In genomic region chr3:98581474-98581873, GRCh38 we compare ENCODE assay signal across 16 cellular contexts. TPM values are rescaled to one million over a fixed set of nuclear protein-coding genes. Genes with fewer than 3 reads are reported as not detected.
DNase-seq lines count a peak whose midpoint lies in the region; ATAC-seq and TF ChIP-seq lines count a peak whose summit lies in the region.
"Had no signal": no experiment of that assay in that cellular context is flagged by ENCODE, and none has a peak within 500 bp of the region (broad histone marks: within the 10 kb centered on the region; RNA-seq: fewer than 3 reads in every experiment).

No MANE protein-coding gene starts in this region.

- no peak overlapping the region for H3K4me3 ChIP-seq in HCT116 (replicated peaks in 1 of 2; ENCODE audit: low read depth in 1 of 2, low read length in 2 of 2)
- peak overlapping the region in 23 of 59 donors; percentile 0 to 46 (median 14) for H3K4me3 ChIP-seq in dorsolateral prefrontal cortex
- no peak overlapping the region for H3K4me3 ChIP-seq in GM23338

- POLR2A ChIA-PET in CD4-positive, alpha-beta T cell (lab: Charles Lee): interaction anchor here (1.0 kb wide), 1 partner anchor 58 kb away, joined by 3 read pairs; no protein-coding TSS in a partner anchor
- POLR2A ChIA-PET in HCT116 (lab: Charles Lee): interaction anchor here (0.6 kb wide), 1 partner anchor 70 kb away, joined by 3 read pairs; no protein-coding TSS in a partner anchor

- no peak overlapping the region for H3K4me3 Mint-ChIP-seq in CD4-positive, alpha-beta T cell
- H3K4me3 Mint-ChIP-seq in GM23338: no peak overlapping the region

- H3K36me3 ChIP-seq in HCT116 (ENCODE audit: control insufficient read depth in 1 of 2, insufficient read depth in 2 of 2, low read length in 2 of 2) (peaks cover 62 to 82% of the 10 kb centered on the region in 2 experiments), GM23338 (ENCODE audit: insufficient read depth) (peaks cover 55% of the 10 kb centered on the region)

- H3K27ac ChIP-seq in CD4-positive, alpha-beta T cell (ENCODE audit: low read depth, low read length): no peak overlapping the region
- H3K27ac ChIP-seq in HCT116 (ENCODE audit: low read depth, low read length): peak overlapping the region; percentile 93
- H3K27ac ChIP-seq in dorsolateral prefrontal cortex: peak overlapping the region; percentile 59 to 98 (median 88)
- H3K27ac ChIP-seq in GM23338 (ENCODE audit: low read depth): no peak overlapping the region
- H3K27ac ChIP-seq: RWPE1 had no signal

- H3K27me3 Mint-ChIP-seq in CD4-positive, alpha-beta T cell: no peaks in the 10 kb centered on the region
- H3K27me3 Mint-ChIP-seq in GM23338 (ENCODE audit: insufficient read depth, low read depth, poor library complexity): no peaks in the 10 kb centered on the region

- TF ChIP-seq POLR2A in HCT116 (IDR thresholded peaks at IDR 0.05; ENCODE audit: borderline replicate concordance, extremely low read depth, insufficient read depth, insufficient read length): no peak

- H4K20me1 ChIP-seq in HCT116 (ENCODE audit: insufficient read depth) (no peaks in the 10 kb centered on the region), GM23338 (replicated peaks; ENCODE audit: insufficient read depth) (peaks cover 17% of the 10 kb centered on the region)

- no peak for TF ChIP-seq RAD21 in HCT116 (IDR thresholded peaks at IDR 0.05; ENCODE audit: low read depth)

- BruUV-seq in HCT116 (replicated peaks; lab: Mats Ljungman, UMichigan): no TSS peak

- H3K4me1 Mint-ChIP-seq in CD4-positive, alpha-beta T cell (ENCODE audit: low read depth): peaks cover 6% of the 10 kb centered on the region
- H3K4me1 Mint-ChIP-seq in GM23338: peaks cover 5% of the 10 kb centered on the region; the same call in 2 of the 3 replicates

- H3K4me1 ChIP-seq in HCT116 (ENCODE audit: control insufficient read depth in 1 of 2, insufficient read depth in 2 of 2, low read length in 2 of 2) (peaks cover 83 to 98% of the 10 kb centered on the region in 2 experiments), GM23338 (ENCODE audit: insufficient read depth) (no peaks in the 10 kb centered on the region)
- H3K4me1 ChIP-seq: BE2C had no signal

- H3K27me3 ChIP-seq in CD4-positive, alpha-beta T cell (ENCODE audit: control insufficient read depth, insufficient read depth, low read length): no peaks in the 10 kb centered on the region
- no peaks in the 10 kb centered on the region for H3K27me3 ChIP-seq in HCT116 (ENCODE audit: insufficient read depth, low read length)
- H3K27me3 ChIP-seq in dorsolateral prefrontal cortex: no peaks in the 10 kb centered on the region
- H3K27me3 ChIP-seq in GM23338 (ENCODE audit: insufficient read depth): no peaks in the 10 kb centered on the region
- H3K27me3 ChIP-seq: BE2C had no signal

- H3K9me3 Mint-ChIP-seq in CD4-positive, alpha-beta T cell: no peaks in the 10 kb centered on the region
- no peaks in the 10 kb centered on the region for H3K9me3 Mint-ChIP-seq in GM23338

- no peak overlapping the region for H3K9ac ChIP-seq in HCT116 (ENCODE audit: low read length)

- DNase-seq in CD4-positive, alpha-beta T cell: no peak
- no peak for DNase-seq in HCT116 (ENCODE audit: low read depth, low spot score)
- DNase-seq in dorsolateral prefrontal cortex: peak in 1 of 10 donors; percentile 41
- peak; percentile 72 for DNase-seq in putamen (ENCODE audit: low spot score)
- DNase-seq in 8988T: no peak
- DNase-seq in GM23338 (ENCODE audit: low spot score): no peak
- DNase-seq: BE2C, GDM1, GOT3, NCI-H187, NCI-H446, NCI-H69, OCI-M1 had no signal

- RAD21 ChIA-PET in HCT116 (lab: Charles Lee; ENCODE audit: low non-redundant PET in 1 of 2, low total read pairs in 2 of 2, uncharacterized antibody in 2 of 2, unreplicated experiment in 2 of 2): no interaction called here

- H3F3A ChIP-seq in GM23338 (replicated peaks; ENCODE audit: low read depth): no peaks in the 10 kb centered on the region

- peaks cover 78% of the 10 kb centered on the region for H3K79me2 ChIP-seq in HCT116 (ENCODE audit: insufficient read depth, low read length)
- peaks cover 9% of the 10 kb centered on the region for H3K79me2 ChIP-seq in GM23338 (replicated peaks; ENCODE audit: insufficient read depth)

- peak overlapping the region; percentile 24 for H3K27ac Mint-ChIP-seq in CD4-positive, alpha-beta T cell
- no peak overlapping the region; the same call in 1 of the 2 replicates for H3K27ac Mint-ChIP-seq in GM23338

- no peaks in the 10 kb centered on the region for H3K9me3 ChIP-seq in CD4-positive, alpha-beta T cell (ENCODE audit: control insufficient read depth, low read length)
- no peaks in the 10 kb centered on the region for H3K9me3 ChIP-seq in HCT116 (ENCODE audit: control insufficient read depth in 1 of 2, insufficient read depth in 1 of 2, low read depth in 1 of 2, low read length in 2 of 2)
- H3K9me3 ChIP-seq: BE2C had no signal

- H2AFZ ChIP-seq in HCT116 (ENCODE audit: low read depth, low read length, poor library complexity, severe bottlenecking): no peak overlapping the region
- no peak overlapping the region for H2AFZ ChIP-seq in GM23338

- intact Hi-C loops in CD4-positive, alpha-beta T cell (cut with DNase I, micrococcal nuclease): loop anchor here in 1 of 2 experiments (10.0 kb wide), 1 partner anchor 397 kb away; no protein-coding TSS in a partner anchor
- intact Hi-C loops in HCT116 (cut with micrococcal nuclease) (no loop called here), dorsolateral prefrontal cortex (cut with DNase I) (loop anchor here in 1 of 2 donors (10.0 kb wide), 2 partner anchors 257 to 547 kb away; partner anchors contain the start of gene GABRR3)

- H3K4me2 ChIP-seq in HCT116 (ENCODE audit: low read length) (peak overlapping the region; percentile 3; the same call in 1 of the 2 replicates), GM23338 (no peak overlapping the region)

- CTCF ChIA-PET in CD4-positive, alpha-beta T cell (lab: Charles Lee): interaction anchor here (1.2 to 1.3 kb wide), 2 partner anchors 9 to 237 kb away, joined by 3 read pairs; no protein-coding TSS in a partner anchor
- CTCF ChIA-PET in HCT116 (lab: Charles Lee): interaction anchor here (1.6 kb wide), 1 partner anchor 236 kb away, joined by 3 read pairs; no protein-coding TSS in a partner anchor

- H3K36me3 Mint-ChIP-seq in CD4-positive, alpha-beta T cell (ENCODE audit: low read depth): peaks cover 86% of the 10 kb centered on the region
- peaks cover 67% of the 10 kb centered on the region for H3K36me3 Mint-ChIP-seq in GM23338 (ENCODE audit: low read depth)

- H3K9me2 ChIP-seq in HCT116 (ENCODE audit: insufficient read depth): no peaks in the 10 kb centered on the region
- no peaks in the 10 kb centered on the region for H3K9me2 ChIP-seq in GM23338 (ENCODE audit: insufficient read depth)

- TF ChIP-seq CTCF in CD4-positive, alpha-beta T cell (IDR thresholded peaks at IDR 0.05): no peak
- TF ChIP-seq CTCF in HCT116 (IDR thresholded peaks at IDR 0.05 in 2 of 3, conservative IDR thresholded peaks at IDR 0.05 in 1 of 3; ENCODE audit: borderline replicate concordance in 1 of 3, insufficient read depth in 1 of 3, low read depth in 2 of 3, low read length in 2 of 3) (no peak), dorsolateral prefrontal cortex (IDR thresholded peaks at IDR 0.05 in 54 of 56, conservative IDR thresholded peaks at IDR 0.05 in 2 of 56; ENCODE audit: low read depth in 1 of 56, partially characterized antibody in 56 of 56) (peak in 1 of 56 donors; percentile 11), GM23338 (conservative IDR thresholded peaks at IDR 0.05; ENCODE audit: low read depth in 2 of 2) (no peak)

- no peak for ATAC-seq in CD4-positive, alpha-beta T cell (ENCODE audit: poor library complexity)
- ATAC-seq in HCT116 (no peak), GM21576 (IDR thresholded peaks at IDR 0.05; ENCODE audit: unreplicated experiment) (no peak), GM23338 (no peak)

TF ChIP-seq in HCT116, 20 proteins besides CTCF, POLR2A, EP300 and RAD21:
- TF ChIP-seq SP1 (IDR thresholded peaks at IDR 0.05; ENCODE audit: low read depth): no peak
- TF ChIP-seq ELF1 (IDR thresholded peaks at IDR 0.05; ENCODE audit: borderline replicate concordance, low read depth): no peak
- TF ChIP-seq EZH2phosphoT487 (IDR thresholded peaks at IDR 0.05; ENCODE audit: borderline replicate concordance): no peak
- TF ChIP-seq EZH2 (IDR thresholded peaks at IDR 0.05): no peak
- no peak for TF ChIP-seq POLR2AphosphoS5 (IDR thresholded peaks at IDR 0.05; ENCODE audit: low read depth, low read length)
- TF ChIP-seq SIN3A (IDR thresholded peaks at IDR 0.05; ENCODE audit: low read depth): no peak
- no peak for TF ChIP-seq ZNF274 (IDR thresholded peaks at IDR 0.05; ENCODE audit: low read depth, low read length)
- no peak for TF ChIP-seq ZFX (IDR thresholded peaks at IDR 0.05)

TF ChIP-seq in GM23338, 12 proteins besides CTCF, POLR2A, EP300 and RAD21 (continues in another document):
- TF ChIP-seq NANOG (IDR thresholded peaks at IDR 0.05; ENCODE audit: borderline replicate concordance): no peak

RNA-seq across cellular contexts. Expression of gene CPOX, which starts 11.9 kb away (rescaled TPM):
- 10 to 100 TPM in 1 of 2 experiments, 1 to 10 TPM in 1; 7.0 to 10.5 TPM for total RNA-seq in CD4-positive, alpha-beta T cell
- total RNA-seq in HCT116 (2021; ENCODE audit: unreplicated experiment): 353 TPM
- polyA plus RNA-seq in HCT116 (2012): 117 and 129 TPM in 2 replicates
- total RNA-seq in dorsolateral prefrontal cortex: 100 to 1,000 TPM in 3 of 120 experiments, 10 to 100 TPM in 117; 23.2 to 140 (median 47.8) TPM
- 32.5 and 38.3 TPM in 2 replicates for total RNA-seq in GM23338 (2014; rRNA removed; shearing (Covaris generic))
- polyA plus RNA-seq in GM23338 (2016; fragmentation: Nextera tagmentation; extraction: Ambion mirVana): 12.4 and 13.3 TPM in 2 replicates

RNA-seq across cellular contexts. Expression of gene GPR15, which starts 49.7 kb away (rescaled TPM):
- total RNA-seq in CD4-positive, alpha-beta T cell: 1 to 10 TPM; 8.4 to 9.6 TPM
- total RNA-seq in HCT116 (2021; ENCODE audit: unreplicated experiment) (1.1 TPM), dorsolateral prefrontal cortex (under 1 TPM in 1 of 120 experiments, not detected in 119; 0.56 TPM)
- polyA plus RNA-seq in HCT116 (2012): 1.1 and 1.6 TPM in 2 replicates
- total RNA-seq in GM23338 (2014; rRNA removed; shearing (Covaris generic)): not detected in 2 replicates
- polyA plus RNA-seq in GM23338 (2016; fragmentation: Nextera tagmentation; extraction: Ambion mirVana): 0.35 TPM in 1 of 2 replicates, not detected in the other
- polyA plus RNA-seq: AG04450 had no signal

RNA-seq across cellular contexts. Expression of gene CLDND1, which starts 58.8 kb away (rescaled TPM):
- total RNA-seq in CD4-positive, alpha-beta T cell: 100 to 1,000 TPM; 168 to 185 TPM
- total RNA-seq in HCT116 (2021; ENCODE audit: unreplicated experiment): 472 TPM
- 307 and 351 TPM in 2 replicates for polyA plus RNA-seq in HCT116 (2012)
- 1,000 to 10,000 TPM in 22 of 120 experiments, 100 to 1,000 TPM in 98; 175 to 2,533 (median 594) TPM for total RNA-seq in dorsolateral prefrontal cortex
- 92.7 and 99.9 TPM in 2 replicates for total RNA-seq in GM23338 (2014; rRNA removed; shearing (Covaris generic))
- polyA plus RNA-seq in GM23338 (2016; fragmentation: Nextera tagmentation; extraction: Ambion mirVana): 57.5 and 59.8 TPM in 2 replicates

Comparison
In these comparisons a context has a peak if more than half of its experiments do, and no peak if none do; other contexts are left out.
1. H3K27ac ChIP-seq: peak in HCT116 (single experiment) and dorsolateral prefrontal cortex (59 of 59); none in CD4-positive, alpha-beta T cell (single experiment) and GM23338 (single experiment).